Comparison of ENCODE assay signal across 8 cellular contexts in genomic region chr2:55419236-55419513, GRCh38. TPM values are rescaled to one million over a fixed set of nuclear protein-coding genes. Genes with fewer than 3 reads are reported as not detected.
A peak's percentile ranks its signal among the peaks of the same experiment; 100 is the strongest.
DNase-seq lines count a peak whose midpoint lies in the region; ATAC-seq, FAIRE-seq and TF ChIP-seq lines count a peak whose summit lies in the region.

No MANE protein-coding gene starts in this region.

- TF ChIP-seq POLR2A in H54 (IDR thresholded peaks at IDR 0.05; ENCODE audit: low read depth, low read length) = no peak; the same call in 1 of the 2 replicates
- no peak for TF ChIP-seq POLR2A in right lobe of liver (IDR thresholded peaks at IDR 0.05)
- TF ChIP-seq POLR2A in stomach (IDR thresholded peaks at IDR 0.05) = no peak

- H3K9me3 ChIP-seq in CD8-positive, alpha-beta T cell (ENCODE audit: low read length) = no peaks in the 10 kb centered on the region
- H3K9me3 ChIP-seq in right lobe of liver = no peaks in the 10 kb centered on the region
- no peaks in the 10 kb centered on the region for H3K9me3 ChIP-seq in stomach

- H3K4me3 ChIP-seq in CD8-positive, alpha-beta T cell (ENCODE audit: low read depth, low read length) = peak overlapping the region; percentile 75
- H3K4me3 ChIP-seq in right lobe of liver = peak overlapping the region; percentile 59 to 67 (median 67)
- H3K4me3 ChIP-seq in stomach = peak overlapping the region; percentile 64 to 79 (median 73)

- H3K27me3 Mint-ChIP-seq in CD8-positive, alpha-beta T cell (ENCODE audit: low read depth) = peaks cover 4% of the 10 kb centered on the region

- peaks cover 8% of the 10 kb centered on the region for H3K36me3 Mint-ChIP-seq in CD8-positive, alpha-beta T cell

- peak overlapping the region; percentile 57 for H3K27ac ChIP-seq in CD8-positive, alpha-beta T cell (ENCODE audit: low read depth, low read length)
- H3K27ac ChIP-seq in cingulate gyrus (ENCODE audit: low read depth, low read length) (peak overlapping the region; percentile 96), right lobe of liver (peak overlapping the region; percentile 63 to 86 (median 77)), stomach (peak overlapping the region; percentile 81 to 89 (median 86))

- TF ChIP-seq EP300 in stomach (IDR thresholded peaks at IDR 0.05) = no peak

- H3K36me3 ChIP-seq in CD8-positive, alpha-beta T cell (ENCODE audit: insufficient read depth, low read length) = no peaks in the 10 kb centered on the region
- H3K36me3 ChIP-seq in right lobe of liver (no peaks in the 10 kb centered on the region), stomach (no peaks in the 10 kb centered on the region)

- no peaks in the 10 kb centered on the region for H3K27me3 ChIP-seq in CD8-positive, alpha-beta T cell (ENCODE audit: insufficient read depth, low read length)
- H3K27me3 ChIP-seq in right lobe of liver (no peaks in the 10 kb centered on the region), stomach (no peaks in the 10 kb centered on the region)

- peaks cover 38% of the 10 kb centered on the region for H3K4me1 Mint-ChIP-seq in CD8-positive, alpha-beta T cell (ENCODE audit: low read depth)

- CTCF ChIA-PET in CD8-positive, alpha-beta T cell (lab: Charles Lee) = interaction anchor here (1.0 kb wide), 1 partner anchor 13 kb away, joined by 3 read pairs; no protein-coding TSS in a partner anchor

- no peak for TF ChIP-seq CTCF in CD8-positive, alpha-beta T cell (IDR thresholded peaks at IDR 0.05)
- no peak for TF ChIP-seq CTCF in right lobe of liver (IDR thresholded peaks at IDR 0.05)
- no peak for TF ChIP-seq CTCF in stomach (IDR thresholded peaks at IDR 0.05)

- H3K27ac Mint-ChIP-seq in CD8-positive, alpha-beta T cell = peak overlapping the region; percentile 87

- intact Hi-C loops in CD8-positive, alpha-beta T cell (cut with DNase I, micrococcal nuclease) = loop anchor here (1.0 to 5.0 kb wide), 9 partner anchors 102 to 862 kb away; partner anchors contain the start of genes RTN4 (in 2 of the 2), CLHC1 (in 1 of the 2), PNPT1 (in 1 of the 2) and PPP4R3B (in 1 of the 2)
- intact Hi-C loops in right lobe of liver (cut with DNase I) (no loop called here), stomach (cut with DNase I; ENCODE audit: low total_unique reads) (no loop called here)

- peak; percentile 53 for FAIRE-seq in H54 (lab: Jason Lieb, UNC)

- ATAC-seq in CD8-positive, alpha-beta T cell = no peak
- peak in 3 of 4 donors; percentile 6 to 16 (median 13) for ATAC-seq in right lobe of liver
- no peak for ATAC-seq in HG02973 (IDR thresholded peaks at IDR 0.05; ENCODE audit: unreplicated experiment)

- WGBS in right lobe of liver (ENCODE audit: insufficient coverage, low coverage, low lambda C conversion rate, missing lambda C conversion rate) = 0% methylated on average over 13 of the region's 14 CpGs
- 0 to 3% (median 2%) methylated on average over 14 of the region's 14 CpGs for WGBS in stomach, 5 donors

- peaks cover 14% of the 10 kb centered on the region for H3K4me1 ChIP-seq in CD8-positive, alpha-beta T cell (ENCODE audit: insufficient read depth, low read length)
- H3K4me1 ChIP-seq in right lobe of liver = no peaks in the 10 kb centered on the region
- peaks cover 14 to 34% (median 25%) of the 10 kb centered on the region in 4 donors for H3K4me1 ChIP-seq in stomach

- peak overlapping the region; percentile 92 for H3K4me3 Mint-ChIP-seq in CD8-positive, alpha-beta T cell

- H3K9me3 Mint-ChIP-seq in CD8-positive, alpha-beta T cell = no peaks in the 10 kb centered on the region

- POLR2A ChIA-PET in CD8-positive, alpha-beta T cell (lab: Charles Lee) = interaction anchor here (0.9 to 1.9 kb wide), 3 partner anchors 8 to 199 kb away, joined by 3 to 13 read pairs (median 6); partner anchors contain the start of gene CFAP36

- peak in 3 of 7 experiments; percentile 4 to 28 (median 7) for DNase-seq in CD8-positive, alpha-beta T cell
- DNase-seq in H54 (ENCODE audit: insufficient read length, low spot score) (no peak), RKO (ENCODE audit: low spot score) (peak; percentile 69), right lobe of liver (no peak), stomach (no peak), KG1 (lab: John Stamatoyannopoulos, UW) (no peak)

RNA-seq across cellular contexts. Expression of gene CCDC88A, which starts 0.5 kb away (rescaled TPM):
- total RNA-seq in CD8-positive, alpha-beta T cell = 10 to 100 TPM in 1 of 2 experiments, 1 to 10 TPM in 1; 9.5 to 12.3 TPM
- 10 to 100 TPM; 11.5 to 26.1 (median 18.5) TPM for total RNA-seq in right lobe of liver
- total RNA-seq in stomach = 10 to 100 TPM; 14.5 to 95.1 (median 63.3) TPM
- 1 to 10 TPM; 6.2 to 9.0 (median 6.2) TPM for polyA plus RNA-seq in stomach

Comparison
In these comparisons a context has a peak if more than half of its experiments do, and no peak if none do; other contexts are left out.
1. ATAC-seq: peak in right lobe of liver (3 of 4); none in CD8-positive, alpha-beta T cell (single experiment) and HG02973 (single experiment).
2. intact Hi-C loops: an anchor here in CD8-positive, alpha-beta T cell (1.0 to 5.0 kb wide); none called in right lobe of liver and stomach.
3. Peak in every context shown above with its lines, with median percentiles within 50 percentile points of each other: H3K27ac ChIP-seq and H3K4me3 ChIP-seq.